ENCODE assay signal across 1 cellular context in genomic region chr21:29133796-29134195, GRCh38.
TF ChIP-seq lines count a peak whose summit lies in the region.

No MANE protein-coding gene starts in this region.

TF ChIP-seq in GM23338, 12 proteins besides CTCF, POLR2A, EP300 and RAD21 (continued from another document):
- TF ChIP-seq EZH2phosphoT487 (IDR thresholded peaks at IDR 0.05; ENCODE audit: unreplicated experiment) (no peak), ZNF114 (CRISPR knock-in tag; IDR thresholded peaks at IDR 0.05) (no peak)
- TF ChIP-seq, protein P1, sequence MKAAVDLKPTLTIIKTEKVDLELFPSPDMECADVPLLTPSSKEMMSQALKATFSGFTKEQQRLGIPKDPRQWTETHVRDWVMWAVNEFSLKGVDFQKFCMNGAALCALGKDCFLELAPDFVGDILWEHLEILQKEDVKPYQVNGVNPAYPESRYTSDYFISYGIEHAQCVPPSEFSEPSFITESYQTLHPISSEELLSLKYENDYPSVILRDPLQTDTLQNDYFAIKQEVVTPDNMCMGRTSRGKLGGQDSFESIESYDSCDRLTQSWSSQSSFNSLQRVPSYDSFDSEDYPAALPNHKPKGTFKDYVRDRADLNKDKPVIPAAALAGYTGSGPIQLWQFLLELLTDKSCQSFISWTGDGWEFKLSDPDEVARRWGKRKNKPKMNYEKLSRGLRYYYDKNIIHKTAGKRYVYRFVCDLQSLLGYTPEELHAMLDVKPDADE (IDR thresholded peaks at IDR 0.05) = no peak
- TF ChIP-seq, protein P2, sequence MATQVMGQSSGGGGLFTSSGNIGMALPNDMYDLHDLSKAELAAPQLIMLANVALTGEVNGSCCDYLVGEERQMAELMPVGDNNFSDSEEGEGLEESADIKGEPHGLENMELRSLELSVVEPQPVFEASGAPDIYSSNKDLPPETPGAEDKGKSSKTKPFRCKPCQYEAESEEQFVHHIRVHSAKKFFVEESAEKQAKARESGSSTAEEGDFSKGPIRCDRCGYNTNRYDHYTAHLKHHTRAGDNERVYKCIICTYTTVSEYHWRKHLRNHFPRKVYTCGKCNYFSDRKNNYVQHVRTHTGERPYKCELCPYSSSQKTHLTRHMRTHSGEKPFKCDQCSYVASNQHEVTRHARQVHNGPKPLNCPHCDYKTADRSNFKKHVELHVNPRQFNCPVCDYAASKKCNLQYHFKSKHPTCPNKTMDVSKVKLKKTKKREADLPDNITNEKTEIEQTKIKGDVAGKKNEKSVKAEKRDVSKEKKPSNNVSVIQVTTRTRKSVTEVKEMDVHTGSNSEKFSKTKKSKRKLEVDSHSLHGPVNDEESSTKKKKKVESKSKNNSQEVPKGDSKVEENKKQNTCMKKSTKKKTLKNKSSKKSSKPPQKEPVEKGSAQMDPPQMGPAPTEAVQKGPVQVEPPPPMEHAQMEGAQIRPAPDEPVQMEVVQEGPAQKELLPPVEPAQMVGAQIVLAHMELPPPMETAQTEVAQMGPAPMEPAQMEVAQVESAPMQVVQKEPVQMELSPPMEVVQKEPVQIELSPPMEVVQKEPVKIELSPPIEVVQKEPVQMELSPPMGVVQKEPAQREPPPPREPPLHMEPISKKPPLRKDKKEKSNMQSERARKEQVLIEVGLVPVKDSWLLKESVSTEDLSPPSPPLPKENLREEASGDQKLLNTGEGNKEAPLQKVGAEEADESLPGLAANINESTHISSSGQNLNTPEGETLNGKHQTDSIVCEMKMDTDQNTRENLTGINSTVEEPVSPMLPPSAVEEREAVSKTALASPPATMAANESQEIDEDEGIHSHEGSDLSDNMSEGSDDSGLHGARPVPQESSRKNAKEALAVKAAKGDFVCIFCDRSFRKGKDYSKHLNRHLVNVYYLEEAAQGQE (IDR thresholded peaks at IDR 0.05; ENCODE audit: unreplicated experiment) = no peak
